27 cellular contexts compared by ENCODE assay signal in the genomic region with DNA sequence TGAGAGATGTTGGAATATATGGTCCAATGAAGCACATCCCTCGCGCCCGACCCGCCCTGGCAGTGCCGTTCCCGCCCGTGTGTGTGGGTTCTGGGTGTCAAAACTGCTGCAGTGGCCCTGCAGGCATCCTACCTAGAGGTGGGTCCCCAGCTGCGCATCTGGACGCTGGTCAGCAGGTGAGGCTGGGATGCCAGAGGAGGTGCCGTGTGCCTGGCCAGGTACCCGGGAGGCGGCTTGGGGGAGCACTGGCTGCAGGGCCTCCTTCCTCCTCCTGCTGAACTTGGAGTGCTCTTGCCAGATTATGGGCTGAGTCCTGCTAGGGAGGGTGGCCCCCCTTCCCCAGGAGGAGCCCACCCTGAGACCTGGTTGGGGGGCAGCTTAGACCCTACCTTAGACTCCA. TPM values are rescaled to one million over a fixed set of nuclear protein-coding genes. Genes with fewer than 3 reads are reported as not detected.
"Had no signal": no experiment of that assay in that cellular context is flagged by ENCODE, and none has a peak within 500 bp of the region (broad histone marks: within the 10 kb centered on the region; RNA-seq: fewer than 3 reads in every experiment).

No MANE protein-coding gene starts in this region.

- DNase-seq: hippocampal formation; immature natural killer cell; kidney; left ventricle myocardium inferior; mesendoderm; naive B cell; occipital lobe; pancreas; retina; sigmoid colon; small intestine; spleen; stimulated activated CD4-positive, alpha-beta T cell treated with anti-CD3 and anti-CD28 coated beads, Interleukin-4, amount 100 ng/mL, for 4 hours; stimulated activated CD8-positive, alpha-beta memory T cell treated with anti-CD3 and anti-CD28 coated beads, Interleukin-4, amount 100 ng/mL, for 48 hours; stimulated activated naive CD4-positive, alpha-beta T cell treated with Interleukin-2 at 50 U/mL for 16 hours; stimulated activated naive CD8-positive, alpha-beta T cell treated with anti-CD3 and anti-CD28 coated beads, Interleukin-15, amount 100 ng/mL, for 72 hours; substantia nigra had no signal

- ATAC-seq: natural killer cell treated with Interleukin-12 subunit alpha and Interleukin-12 subunit beta and Interleukin-15 and Interleukin-18, amount 100 ng/mL, for 72 hours; pancreas; right cardiac atrium; stimulated activated memory B cell treated with anti-CD40 and anti-IgM and Interleukin-4, amounts not matched to agents 10 μg/mL and 1 μg/mL and 100 μg/mL, for 72 hours; stimulated activated naive CD8-positive, alpha-beta T cell treated with anti-CD3 and anti-CD28 coated beads, Interleukin-15, amount 100 ng/mL, for 72 hours had no signal

- H3K36me3 ChIP-seq: neutrophil, pancreas, prostate gland, vagina had no signal

- H3K9me3 ChIP-seq: neutrophil, pancreas, prostate gland, sigmoid colon, upper lobe of left lung, vagina had no signal

- FAIRE-seq: islet of Langerhans, kidney, pancreas, small intestine had no signal

- H3K27me3 ChIP-seq: pancreas, sigmoid colon, spleen, tibial nerve, upper lobe of left lung, vagina had no signal

- H3K27ac ChIP-seq: left ventricle myocardium inferior, neutrophil, pancreas, prostate gland, sigmoid colon, spleen, tibial nerve, upper lobe of left lung, vagina had no signal

- H3K4me3 ChIP-seq: left ventricle myocardium inferior, lung, pancreas, prostate gland, sigmoid colon, spleen, tibial nerve, upper lobe of left lung, vagina had no signal

RNA-seq across cellular contexts. Expression of gene TEX22, which starts 26.5 kb away (rescaled TPM):
- total RNA-seq: sigmoid colon, vagina had no signal
